In genomic region chr13:30690282-30691188, GRCh38 we compare ENCODE assay signal across 9 cellular contexts. TPM values are rescaled to one million over a fixed set of nuclear protein-coding genes. Genes with fewer than 3 reads are reported as not detected.
DNase-seq lines count a peak whose midpoint lies in the region; ATAC-seq, FAIRE-seq and TF ChIP-seq lines count a peak whose summit lies in the region.
"Had no signal": no experiment of that assay in that cellular context is flagged by ENCODE, and none has a peak within 500 bp of the region (broad histone marks: within the 10 kb centered on the region; RNA-seq: fewer than 3 reads in every experiment).

No MANE protein-coding gene starts in this region.

- POLR2A ChIA-PET in HEK293 (lab: Yijun Ruan, JAX) (no interaction called here), K562 (lab: Yijun Ruan, JAX) (interaction anchor here (0.6 to 1.3 kb wide), 2 partner anchors 72 to 165 kb away, joined by 3 read pairs; no protein-coding TSS in a partner anchor)

- TF ChIP-seq CTCF in HEK293 (tag by site-specific recombination; IDR thresholded peaks at IDR 0.05) (no peak), K562 (IDR thresholded peaks at IDR 0.05 in 2 of 3, conservative IDR thresholded peaks at IDR 0.05 in 1 of 3; ENCODE audit: insufficient read depth in 2 of 3, low read depth in 1 of 3, low read length in 3 of 3) (no peak), BE2C (IDR thresholded peaks at IDR 0.05; ENCODE audit: low read depth, low read length) (no peak)

- no peak for TF ChIP-seq POLR2A in K562 (conservative IDR thresholded peaks at IDR 0.05)

- intact Hi-C loops in K562 (cut with micrococcal nuclease) = no loop called here

- DNase-seq in EH (ENCODE audit: low read depth) (peak; percentile 96), NOMO-1 (lab: John Stamatoyannopoulos, UW; ENCODE audit: unreplicated experiment in 2 of 2) (peak; percentile 96 to 97), K562 (ENCODE audit: extremely low read depth in 1 of 4, low spot score in 3 of 4) (peak in 1 of 4 experiments; percentile 31), left kidney (ENCODE audit: low read depth, low spot score) (peak; percentile 46), superior temporal gyrus (ENCODE audit: extremely low spot score) (peak; percentile 23), BE2C (no peak)
- no peak for DNase-seq in stimulated activated CD4-positive, alpha-beta T cell treated with anti-CD3 and anti-CD28 coated beads, Interleukin-1b, Interleukin-23, amount 100 ng/mL, for 48 hours

- TF ChIP-seq EP300 in K562 (IDR thresholded peaks at IDR 0.05; ENCODE audit: low read length) = no peak

- CTCF ChIA-PET in HEK293 (lab: Yijun Ruan, JAX) (no interaction called here), K562 (lab: Yijun Ruan, JAX; ENCODE audit: low intra/inter-chr PET ratio) (no interaction called here)

- H3K9me3 ChIP-seq in HEK293 (ENCODE audit: control insufficient read depth, insufficient read depth, low read depth, low read length) (no peaks in the 10 kb centered on the region), K562 (replicated peaks; ENCODE audit: control insufficient read depth, insufficient read depth, low read depth, low read length) (no peaks in the 10 kb centered on the region), BE2C (no peaks in the 10 kb centered on the region)

- in situ Hi-C loops in K562 (cut with MboI) = no loop called here

- ATAC-seq in K562 = peak; percentile 89

- H3K27me3 ChIP-seq in K562 (ENCODE audit: control insufficient read depth in 2 of 2, insufficient read depth in 2 of 2, low read length in 2 of 2) = peaks cover 0 to 12% of the 10 kb centered on the region in 2 experiments; a peak in 2 of 5 replicates
- no peaks in the 10 kb centered on the region for H3K27me3 ChIP-seq in BE2C

- H3K9ac ChIP-seq in K562 (ENCODE audit: insufficient read depth in 1 of 2, low read depth in 2 of 2, low read length in 2 of 2) = peak overlapping the region; percentile 15 to 30; a peak in 2 of 4 replicates

- H3K4me3 ChIP-seq in HEK293 (ENCODE audit: low read depth, low read length) = no peak overlapping the region
- peak overlapping the region; percentile 32 for H3K4me3 ChIP-seq in K562
- no peak overlapping the region for H3K4me3 ChIP-seq in BE2C (ENCODE audit: low read depth, low read length)

- H3K4me1 ChIP-seq in HEK293 (ENCODE audit: control insufficient read depth, insufficient read depth, low read length) (no peaks in the 10 kb centered on the region), K562 (replicated peaks in 1 of 2; ENCODE audit: control insufficient read depth in 2 of 2, insufficient read depth in 2 of 2, low read length in 2 of 2) (peaks cover 0 to 4% of the 10 kb centered on the region in 2 experiments; a peak in 3 of 5 replicates), BE2C (no peaks in the 10 kb centered on the region)

- no peaks in the 10 kb centered on the region for H3K9me1 ChIP-seq in K562 (ENCODE audit: control insufficient read depth, insufficient read depth, low read length)

- no peaks in the 10 kb centered on the region for H4K20me1 ChIP-seq in K562 (replicated peaks; ENCODE audit: control insufficient read depth, insufficient read depth, low read length)

- H2AFZ ChIP-seq in K562 (ENCODE audit: low read depth, low read length) = peak overlapping the region; percentile 93

- H3K36me3 ChIP-seq in HEK293 (ENCODE audit: control insufficient read depth in 2 of 2, insufficient read depth in 1 of 2, low read length in 2 of 2) = no peaks in the 10 kb centered on the region
- no peaks in the 10 kb centered on the region for H3K36me3 ChIP-seq in K562 (ENCODE audit: control insufficient read depth, insufficient read depth, low read length)
- no peaks in the 10 kb centered on the region for H3K36me3 ChIP-seq in BE2C

- 13% methylated on average over 19 of the region's 21 CpGs for WGBS in K562 (ENCODE audit: insufficient coverage, low coverage, missing lambda C conversion rate)

- FAIRE-seq in K562 (lab: Jason Lieb, UNC) = peak; percentile 26

- no peak for TF ChIP-seq RAD21 in K562 (CRISPR knock-in tag; conservative IDR thresholded peaks at IDR 0.05 in 1 of 2, IDR thresholded peaks at IDR 0.05 in 1 of 2)

- no TSS peak for BruUV-seq in K562 (replicated peaks; lab: Mats Ljungman, UMichigan)

- H3K4me2 ChIP-seq in K562 (ENCODE audit: insufficient read depth, low read length) = peak overlapping the region; percentile 85

- H3K27ac ChIP-seq in HEK293 (ENCODE audit: extremely low read depth, low read depth, low read length) (no peak overlapping the region), K562 (ENCODE audit: extremely low read depth, low read depth, low read length) (no peak overlapping the region)
- H3K27ac ChIP-seq: VCaP had no signal

- H3K79me2 ChIP-seq in K562 (ENCODE audit: control insufficient read depth, insufficient read depth, low read length) = no peaks in the 10 kb centered on the region

TF ChIP-seq in HEK293, 187 proteins besides CTCF, POLR2A, EP300 and RAD21 (continues in another document):
- TF ChIP-seq GLIS1 (tag by site-specific recombination; IDR thresholded peaks at IDR 0.05) (peak; percentile 75), ZNF600 (tag by site-specific recombination; IDR thresholded peaks at IDR 0.05) (no peak), ZNF837 (tag by site-specific recombination; IDR thresholded peaks at IDR 0.05) (no peak), SP7 (tag by site-specific recombination; IDR thresholded peaks at IDR 0.05) (no peak), ZEB2 (tag by site-specific recombination; IDR thresholded peaks at IDR 0.05) (no peak), ZNF280C (tag by site-specific recombination; IDR thresholded peaks at IDR 0.05) (no peak), OSR2 (tag by site-specific recombination; IDR thresholded peaks at IDR 0.05) (no peak), ZNF324 (tag by site-specific recombination; IDR thresholded peaks at IDR 0.05) (no peak)

TF ChIP-seq in K562, 482 proteins besides CTCF, POLR2A, EP300 and RAD21:
- TF ChIP-seq PTRF (tag; IDR thresholded peaks at IDR 0.05) (no peak), ZNF212 (CRISPR knock-in tag; IDR thresholded peaks at IDR 0.05) (no peak), ZSCAN29 (IDR thresholded peaks at IDR 0.05) (no peak), KDM1A (IDR thresholded peaks at IDR 0.05) (no peak), IFI16 (CRISPR knock-in tag; IDR thresholded peaks at IDR 0.05) (no peak), ETV5 (CRISPR knock-in tag; IDR thresholded peaks at IDR 0.05; ENCODE audit: low read depth) (no peak), ZNF253 (CRISPR knock-in tag; conservative IDR thresholded peaks at IDR 0.05) (no peak), E2F1 (CRISPR knock-in tag; IDR thresholded peaks at IDR 0.05) (no peak), WHSC1 (IDR thresholded peaks at IDR 0.05; ENCODE audit: low read length) (no peak), ZNF184 (CRISPR knock-in tag; IDR thresholded peaks at IDR 0.05) (no peak), PURB (CRISPR knock-in tag; IDR thresholded peaks at IDR 0.05; ENCODE audit: low read depth) (no peak), ETS1 (conservative IDR thresholded peaks at IDR 0.05; ENCODE audit: control insufficient read depth, low read depth, low read length) (no peak), HEY1 (CRISPR knock-in tag; IDR thresholded peaks at IDR 0.05; ENCODE audit: borderline replicate concordance) (no peak), NRF1 (conservative IDR thresholded peaks at IDR 0.05 in 1 of 2, IDR thresholded peaks at IDR 0.05 in 1 of 2) (no peak), MYBL2 (IDR thresholded peaks at IDR 0.05; ENCODE audit: low read depth) (no peak), MYBL2 (CRISPR knock-in tag; IDR thresholded peaks at IDR 0.05; ENCODE audit: borderline replicate concordance) (no peak), FIP1L1 (IDR thresholded peaks at IDR 0.05; ENCODE audit: low read depth, low read length, poor library complexity, severe bottlenecking) (no peak), TBL1XR1 (IDR thresholded peaks at IDR 0.05; ENCODE audit: low read length in 2 of 2) (no peak)

RNA-seq across cellular contexts. Expression of gene ALOX5AP, which starts 44.8 kb away (rescaled TPM):
- not detected in 2 replicates for total RNA-seq in K562 (2011; cell fraction: chromatin; rRNA removed; ENCODE audit: low replicate concordance)
- total RNA-seq in K562 (2011; cell fraction: nucleolus; rRNA removed) = not detected in 2 replicates
- not detected in 2 replicates for total RNA-seq in K562 (2011; cell fraction: nucleoplasm; rRNA removed)
- total RNA-seq in K562 (2014; rRNA removed) (not detected in 2 replicates), K562 (2014; rRNA removed; fragmentation: Illumina TruSeq; extraction: Trizol) (not detected in 2 replicates), K562 (2015; rRNA removed; fragmentation: Illumina TruSeq; extraction: Trizol) (not detected in 2 replicates), K562 (2021) (0.31 TPM in 1 of 2 replicates, not detected in the other)
- polyA plus RNA-seq in K562 (2011; rRNA removed) (not detected in 2 replicates), K562 (2014; fragmentation: Illumina TruSeq; extraction: Trizol) (not detected in 2 replicates), K562 (2014; fragmentation: Nextera tagmentation; extraction: Ambion mirVana) (not detected), K562 (2014; rRNA removed) (not detected in 2 replicates)
- polyA plus RNA-seq in K562 (2011; cell fraction: cytosol; rRNA removed) = not detected in 2 replicates
- polyA plus RNA-seq in K562 (2011; cell fraction: nucleus; rRNA removed) = not detected in 2 replicates
- not detected in 2 replicates for polyA plus RNA-seq in K562 (2012)
- polyA minus RNA-seq in K562 (2011; rRNA and poly(A)+ RNA removed) = not detected in 2 replicates
- not detected in 2 replicates for polyA minus RNA-seq in K562 (2011; cell fraction: cytosol; rRNA and poly(A)+ RNA removed)
- polyA minus RNA-seq in K562 (2011; cell fraction: nucleus; rRNA and poly(A)+ RNA removed) = not detected in 2 replicates
- polyA plus RNA-seq in BE2C (2012; ENCODE audit: insufficient read depth, insufficient read length, low read depth) = not detected

Comparison
In these comparisons a context has a peak if more than half of its experiments do, and no peak if none do; other contexts are left out.
1. DNase-seq: peak in EH (single experiment), NOMO-1 (2 of 2), left kidney (single experiment) and superior temporal gyrus (single experiment); none in BE2C (single experiment) and stimulated activated CD4-positive, alpha-beta T cell treated with anti-CD3 and anti-CD28 coated beads, Interleukin-1b, Interleukin-23, amount 100 ng/mL, for 48 hours (single experiment).